Comparison of ENCODE assay signal across 1 cellular context in genomic region chr22:37664249-37665101, GRCh38.
TF ChIP-seq lines count a peak whose summit lies in the region.

No MANE protein-coding gene starts in this region.

TF ChIP-seq in IMR-90, 13 proteins besides CTCF, POLR2A, EP300 and RAD21:
- TF ChIP-seq NFE2L2 (IDR thresholded peaks at IDR 0.05; ENCODE audit: low read depth, low read length) (no peak), CHD1 (IDR thresholded peaks at IDR 0.05; ENCODE audit: low read depth, low read length) (no peak), CEBPB (IDR thresholded peaks at IDR 0.05; ENCODE audit: low read depth, low read length) (no peak), USF2 (IDR thresholded peaks at IDR 0.05; ENCODE audit: low read depth, low read length) (no peak), RCOR1 (IDR thresholded peaks at IDR 0.05; ENCODE audit: insufficient replicate concordance, low read length) (no peak), FOS (IDR thresholded peaks at IDR 0.05; ENCODE audit: low read depth, low read length) (no peak), MXI1 (IDR thresholded peaks at IDR 0.05; ENCODE audit: borderline replicate concordance, low read depth, low read length) (no peak), MAFK (IDR thresholded peaks at IDR 0.05; ENCODE audit: low read depth, low read length) (no peak), MAZ (IDR thresholded peaks at IDR 0.05; ENCODE audit: borderline replicate concordance, low read depth, low read length) (no peak), RFX5 (IDR thresholded peaks at IDR 0.05; ENCODE audit: low read depth, low read length) (no peak), BHLHE40 (IDR thresholded peaks at IDR 0.05; ENCODE audit: low read depth, low read length) (no peak), ELK1 (IDR thresholded peaks at IDR 0.05; ENCODE audit: borderline replicate concordance, low read depth, low read length) (no peak), SMC3 (IDR thresholded peaks at IDR 0.05; ENCODE audit: low read depth, low read length) (no peak)
